ENCODE assay signal across 14 cellular contexts in genomic region chr5:80860934-80861613, GRCh38.
DNase-seq lines count a peak whose midpoint lies in the region; ATAC-seq and TF ChIP-seq lines count a peak whose summit lies in the region.
"Had no signal": no experiment of that assay in that cellular context is flagged by ENCODE, and none has a peak within 500 bp of the region (broad histone marks: within the 10 kb centered on the region; RNA-seq: fewer than 3 reads in every experiment).

No MANE protein-coding gene starts in this region.

- POLR2A ChIA-PET in SK-N-SH (lab: Yijun Ruan, JAX), result no interaction called here

- no peak overlapping the region for H2AK5ac ChIP-seq in trophoblast cell (ENCODE audit: low read length)

- H3K18ac ChIP-seq in trophoblast cell (ENCODE audit: low read length), result peak overlapping the region; percentile 84

- CTCF ChIA-PET in SK-N-SH (lab: Yijun Ruan, JAX), result no interaction called here

- TF ChIP-seq EP300 in SK-N-SH (IDR thresholded peaks at IDR 0.05; ENCODE audit: borderline replicate concordance in 1 of 2, low read depth in 1 of 2, low read length in 1 of 2), result no peak

- H3K4me3 ChIP-seq in SK-N-SH (ENCODE audit: low read depth in 2 of 2, low read length in 1 of 2) (no peak overlapping the region), fibroblast of villous mesenchyme (ENCODE audit: low read depth, low read length) (no peak overlapping the region), trophoblast cell (ENCODE audit: low read depth, low read length) (no peak overlapping the region)
- H3K4me3 ChIP-seq: tibial nerve had no signal

- no peak for TF ChIP-seq CTCF in SK-N-SH (IDR thresholded peaks at IDR 0.05)
- TF ChIP-seq CTCF in fibroblast of villous mesenchyme (IDR thresholded peaks at IDR 0.05; ENCODE audit: insufficient read depth, low read depth, low read length), result no peak

- H3K9me3 ChIP-seq in SK-N-SH, result no peaks in the 10 kb centered on the region
- H3K9me3 ChIP-seq in trophoblast cell (ENCODE audit: insufficient read depth, low read depth, low read length), result no peaks in the 10 kb centered on the region

- H4K91ac ChIP-seq in trophoblast cell (ENCODE audit: low read depth, low read length), result peak overlapping the region; percentile 95

- H3K36me3 ChIP-seq in SK-N-SH (replicated peaks in 1 of 2; ENCODE audit: control insufficient read depth in 1 of 2, insufficient read depth in 2 of 2, low read length in 1 of 2), result peaks cover 5 to 25% of the 10 kb centered on the region in 2 experiments
- H3K36me3 ChIP-seq in trophoblast cell (ENCODE audit: control insufficient read depth in 1 of 2, insufficient read depth in 2 of 2, low read length in 2 of 2), result no peaks in the 10 kb centered on the region

- no peak overlapping the region for H3K23ac ChIP-seq in trophoblast cell (ENCODE audit: low read length)

- no peaks in the 10 kb centered on the region for H3K27me3 ChIP-seq in SK-N-SH (ENCODE audit: insufficient read depth)
- H3K27me3 ChIP-seq in trophoblast cell (ENCODE audit: insufficient read depth, low read length), result no peaks in the 10 kb centered on the region
- H3K27me3 ChIP-seq: tibial nerve had no signal

- no peaks in the 10 kb centered on the region for H3K79me2 ChIP-seq in SK-N-SH (ENCODE audit: insufficient read depth)
- H3K79me2 ChIP-seq in trophoblast cell (ENCODE audit: control insufficient read depth, insufficient read depth, low read length, poor library complexity), result peaks cover 3% of the 10 kb centered on the region

- H4K12ac ChIP-seq in trophoblast cell (ENCODE audit: low read depth, low read length), result no peak overlapping the region

- no peaks in the 10 kb centered on the region for H3K9me2 ChIP-seq in SK-N-SH

- DNase-seq in GM03348 (ENCODE audit: low spot score) (peak; percentile 65), SK-N-SH (no peak), fibroblast of villous mesenchyme (ENCODE audit: low read depth) (peak; percentile 77), trophoblast cell (peak; percentile 58 to 72), ureter (ENCODE audit: low spot score) (no peak), globus pallidus (ENCODE audit: low spot score) (no peak)
- DNase-seq: activated B cell treated with CpG ODN at 0.5 μM for 24 hours; activated effector memory CD4-positive, alpha-beta T cell treated with anti-CD3 and anti-CD28 coated beads, Interleukin-2, amount 50 U/mL, for 16 hours; CD4-positive, CD25-positive, alpha-beta regulatory T cell; erythroblast; left ventricle myocardium superior; NCI-H187 had no signal

- ATAC-seq in HG03039 (IDR thresholded peaks at IDR 0.05; ENCODE audit: unreplicated experiment), result no peak
- ATAC-seq: left ventricle myocardium superior had no signal

- H3K9ac ChIP-seq in SK-N-SH (no peak overlapping the region), trophoblast cell (ENCODE audit: low read length) (no peak overlapping the region)

- H3K4ac ChIP-seq in trophoblast cell (ENCODE audit: low read depth, low read length), result peak overlapping the region; percentile 60

- peak overlapping the region in 1 of 2 experiments; percentile 68; a peak in 1 of 4 replicates for H3K27ac ChIP-seq in SK-N-SH (ENCODE audit: low read depth in 2 of 2, low read length in 1 of 2)
- H3K27ac ChIP-seq in trophoblast cell (ENCODE audit: low read depth, low read length), result peak overlapping the region; percentile 98
- H3K27ac ChIP-seq: tibial nerve had no signal

- WGBS in SK-N-SH (ENCODE audit: low lambda C conversion rate), result 68% methylated on average over 2 of the region's 2 CpGs
- WGBS in trophoblast cell (ENCODE audit: extremely low coverage, insufficient coverage, insufficient read length), result no CpG with 5 or more reads among the region's 2 CpGs

- H2BK12ac ChIP-seq in trophoblast cell (ENCODE audit: low read length), result peak overlapping the region; percentile 84

- peak overlapping the region; percentile 89 for H2BK120ac ChIP-seq in trophoblast cell (ENCODE audit: insufficient read depth, low read length, poor library complexity)

- peaks cover 22% of the 10 kb centered on the region for H3K79me1 ChIP-seq in trophoblast cell (ENCODE audit: low read length)

- H3K4me2 ChIP-seq in SK-N-SH, result no peak overlapping the region
- H3K4me2 ChIP-seq in trophoblast cell (ENCODE audit: low read length), result no peak overlapping the region

- peak overlapping the region; percentile 74 for H3K14ac ChIP-seq in trophoblast cell (ENCODE audit: low read length)

- H3F3A ChIP-seq in SK-N-SH (replicated peaks; ENCODE audit: insufficient read depth), result peaks cover 3% of the 10 kb centered on the region

- no peaks in the 10 kb centered on the region for H4K20me1 ChIP-seq in SK-N-SH (ENCODE audit: insufficient read depth)

- H2AFZ ChIP-seq in SK-N-SH (ENCODE audit: low read depth), result no peak overlapping the region
- no peak overlapping the region for H2AFZ ChIP-seq in trophoblast cell (ENCODE audit: insufficient read depth, low read length, poor library complexity)

- H2BK5ac ChIP-seq in trophoblast cell (ENCODE audit: low read depth, low read length, poor library complexity), result peak overlapping the region; percentile 99

- H3K4me1 ChIP-seq in SK-N-SH (ENCODE audit: control insufficient read depth in 1 of 2, insufficient read depth in 2 of 2, low read depth in 1 of 2, low read length in 1 of 2) (no peaks in the 10 kb centered on the region), trophoblast cell (ENCODE audit: control insufficient read depth in 1 of 2, insufficient read depth in 2 of 2, low read length in 2 of 2) (peaks cover 9 to 12% of the 10 kb centered on the region in 2 experiments)
- H3K4me1 ChIP-seq: tibial nerve had no signal

- peak overlapping the region; percentile 79 for H4K8ac ChIP-seq in trophoblast cell (ENCODE audit: low read depth, low read length)

- TF ChIP-seq RAD21 in SK-N-SH (IDR thresholded peaks at IDR 0.05; ENCODE audit: low read length), result no peak

TF ChIP-seq in SK-N-SH, 30 proteins besides CTCF, POLR2A, EP300 and RAD21:
- no peak for TF ChIP-seq REST (IDR thresholded peaks at IDR 0.05; ENCODE audit: low read depth, low read length)
- TF ChIP-seq, protein P1, sequence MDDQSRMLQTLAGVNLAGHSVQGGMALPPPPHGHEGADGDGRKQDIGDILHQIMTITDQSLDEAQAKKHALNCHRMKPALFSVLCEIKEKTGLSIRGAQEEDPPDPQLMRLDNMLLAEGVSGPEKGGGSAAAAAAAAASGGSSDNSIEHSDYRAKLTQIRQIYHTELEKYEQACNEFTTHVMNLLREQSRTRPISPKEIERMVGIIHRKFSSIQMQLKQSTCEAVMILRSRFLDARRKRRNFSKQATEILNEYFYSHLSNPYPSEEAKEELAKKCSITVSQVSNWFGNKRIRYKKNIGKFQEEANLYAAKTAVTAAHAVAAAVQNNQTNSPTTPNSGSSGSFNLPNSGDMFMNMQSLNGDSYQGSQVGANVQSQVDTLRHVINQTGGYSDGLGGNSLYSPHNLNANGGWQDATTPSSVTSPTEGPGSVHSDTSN (IDR thresholded peaks at IDR 0.05), result peak; percentile 51
TF ChIP-seq in SK-N-SH: peak in this region for 1.

Comparison
In these comparisons a context has a peak if more than half of its experiments do, and no peak if none do; other contexts are left out.
1. DNase-seq: peak in GM03348 (single experiment), fibroblast of villous mesenchyme (single experiment) and trophoblast cell (2 of 2); none in SK-N-SH (single experiment), ureter (single experiment) and globus pallidus (single experiment).